ENCODE assay signal across 20 cellular contexts in genomic region chr17:77608431-77608830, GRCh38.
DNase-seq lines count a peak whose midpoint lies in the region; ATAC-seq and TF ChIP-seq lines count a peak whose summit lies in the region.
"Had no signal": no experiment of that assay in that cellular context is flagged by ENCODE, and none has a peak within 500 bp of the region (broad histone marks: within the 10 kb centered on the region; RNA-seq: fewer than 3 reads in every experiment).

No MANE protein-coding gene starts in this region.

- no peak overlapping the region for H3K4me3 Mint-ChIP-seq in CD4-positive, alpha-beta T cell

- WGBS in spleen, 5 donors = 95 to 97% (median 97%) methylated on average over 10 of the region's 10 CpGs

- POLR2A ChIA-PET in CD4-positive, alpha-beta T cell (lab: Charles Lee) = interaction anchor here (0.6 to 2.9 kb wide), 3 partner anchors 350 to 603 kb away, joined by 3 to 28 read pairs (median 4); partner anchors contain the start of gene TNRC6C

- no peak for DNase-seq in CD4-positive, alpha-beta T cell
- peak; percentile 27 for DNase-seq in D341Med (ENCODE audit: low spot score)
- peak; percentile 41 for DNase-seq in coronary artery (ENCODE audit: low spot score)
- DNase-seq in spleen = peak; percentile 34
- no peak for DNase-seq in superior temporal gyrus (ENCODE audit: extremely low spot score)
- DNase-seq: CD4-positive, CD25-positive, alpha-beta regulatory T cell; COR-L47; DND-41; GOT3; Kasumi-1; MG63; NCI-H1048; NCI-H1417 treated with DMSO at 0.1 percent for 48 hours; NCI-H187; NCI-H446; NCI-H526; Peyer's patch had no signal

- H3K9me3 ChIP-seq in CD4-positive, alpha-beta T cell (ENCODE audit: control insufficient read depth, low read length) = no peaks in the 10 kb centered on the region
- H3K9me3 ChIP-seq in spleen = no peaks in the 10 kb centered on the region
- H3K9me3 ChIP-seq: MG63, Peyer's patch had no signal

- no peak overlapping the region for H3K4me3 ChIP-seq in coronary artery
- no peak overlapping the region for H3K4me3 ChIP-seq in spleen
- H3K4me3 ChIP-seq: GM12878, MG63, Peyer's patch had no signal

- H3K4me1 Mint-ChIP-seq in CD4-positive, alpha-beta T cell (ENCODE audit: low read depth) = peaks cover 27% of the 10 kb centered on the region

- intact Hi-C loops in CD4-positive, alpha-beta T cell (cut with DNase I, micrococcal nuclease) = no loop called here
- intact Hi-C loops in spleen (cut with DNase I; ENCODE audit: low total_unique reads) = no loop called here

- peak overlapping the region; percentile 93 for H3K27ac Mint-ChIP-seq in CD4-positive, alpha-beta T cell

- no peaks in the 10 kb centered on the region for H3K36me3 ChIP-seq in spleen
- H3K36me3 ChIP-seq: MG63, Peyer's patch had no signal

- H3K27me3 ChIP-seq in CD4-positive, alpha-beta T cell (ENCODE audit: control insufficient read depth, insufficient read depth, low read length) = no peaks in the 10 kb centered on the region
- H3K27me3 ChIP-seq in spleen (replicated peaks in 1 of 7) = no peaks in the 10 kb centered on the region
- H3K27me3 ChIP-seq: Peyer's patch had no signal

- TF ChIP-seq CTCF in CD4-positive, alpha-beta T cell (IDR thresholded peaks at IDR 0.05) = no peak
- TF ChIP-seq CTCF in coronary artery (IDR thresholded peaks at IDR 0.05) (no peak), spleen (IDR thresholded peaks at IDR 0.05 in 8 of 11, conservative IDR thresholded peaks at IDR 0.05 in 3 of 11) (no peak)

- ATAC-seq in CD4-positive, alpha-beta T cell (ENCODE audit: poor library complexity) = no peak
- ATAC-seq in GM19023 (IDR thresholded peaks at IDR 0.05; ENCODE audit: unreplicated experiment) (no peak), GM18909 (IDR thresholded peaks at IDR 0.05; ENCODE audit: poor library complexity, unreplicated experiment) (no peak)
- ATAC-seq: GM12878 had no signal

- H3K9me3 Mint-ChIP-seq in CD4-positive, alpha-beta T cell = no peaks in the 10 kb centered on the region

- no peaks in the 10 kb centered on the region for H3K27me3 Mint-ChIP-seq in CD4-positive, alpha-beta T cell

- no peak overlapping the region for H3K27ac ChIP-seq in CD4-positive, alpha-beta T cell (ENCODE audit: low read depth, low read length)
- no peak overlapping the region for H3K27ac ChIP-seq in coronary artery
- H3K27ac ChIP-seq in spleen = no peak overlapping the region
- H3K27ac ChIP-seq: Peyer's patch had no signal

- TF ChIP-seq POLR2A in spleen (IDR thresholded peaks at IDR 0.05) = no peak

- H3K36me3 Mint-ChIP-seq in CD4-positive, alpha-beta T cell (ENCODE audit: low read depth) = no peaks in the 10 kb centered on the region
- H3K36me3 Mint-ChIP-seq: CD4-positive, CD25-positive, alpha-beta regulatory T cell had no signal

- peaks cover 4 to 20% (median 13%) of the 10 kb centered on the region in 6 donors for H3K4me1 ChIP-seq in spleen

- CTCF ChIA-PET in CD4-positive, alpha-beta T cell (lab: Charles Lee) = no interaction called here

Comparison
In these comparisons a context has a peak if more than half of its experiments do, and no peak if none do; other contexts are left out.
1. DNase-seq: peak in D341Med (single experiment), coronary artery (single experiment) and spleen (single experiment); none in CD4-positive, alpha-beta T cell (0 of 10) and superior temporal gyrus (single experiment).